Comparison of ENCODE assay signal across 10 cellular contexts in genomic region chr9:18791074-18791473, GRCh38.
DNase-seq lines count a peak whose midpoint lies in the region; ATAC-seq, FAIRE-seq and TF ChIP-seq lines count a peak whose summit lies in the region.
"Had no signal": no experiment of that assay in that cellular context is flagged by ENCODE, and none has a peak within 500 bp of the region (broad histone marks: within the 10 kb centered on the region; RNA-seq: fewer than 3 reads in every experiment).

No MANE protein-coding gene starts in this region.

- CTCF ChIA-PET in GM12878 (lab: Yijun Ruan, JAX), result interaction anchor here (0.8 to 2.1 kb wide), 10 partner anchors 13 to 674 kb away, joined by 3 to 12 read pairs (median 4); no protein-coding TSS in a partner anchor

- ATAC-seq in GM12878, result peak; percentile 85
- no peak for ATAC-seq in mucosa of descending colon

- no peaks in the 10 kb centered on the region for H3K4me1 ChIP-seq in KMS-11 (ENCODE audit: low read depth, poor library complexity, severe bottlenecking)
- H3K4me1 ChIP-seq in GM12878 (ENCODE audit: control insufficient read depth, insufficient read depth, low read length), result no peaks in the 10 kb centered on the region
- H3K4me1 ChIP-seq in mucosa of descending colon (ENCODE audit: low read depth), result no peaks in the 10 kb centered on the region

- H3K4me3 Mint-ChIP-seq in neural crest cell, result no peak overlapping the region

- H3K27me3 ChIP-seq in KMS-11 (ENCODE audit: insufficient read depth, low read depth) (no peaks in the 10 kb centered on the region), GM12878 (replicated peaks in 1 of 2; ENCODE audit: control insufficient read depth in 2 of 2, insufficient read depth in 2 of 2, low read length in 1 of 2) (no peaks in the 10 kb centered on the region)

- no peak overlapping the region for H3K27ac Mint-ChIP-seq in neural crest cell (ENCODE audit: unreplicated experiment)

- H3K4me2 ChIP-seq in KMS-11, result no peak overlapping the region
- H3K4me2 ChIP-seq in GM12878 (ENCODE audit: control insufficient read depth, insufficient read depth), result no peak overlapping the region

- in situ Hi-C loops in GM12878 (cut with MboI) (no loop called here), GM13976 (cut with MboI; ENCODE audit: low sequenced_read_pairs, unreplicated experiment) (no loop called here)

- RAD21 ChIA-PET in GM12878 (lab: Charles Lee; ENCODE audit: unreplicated experiment), result interaction anchor here (1.1 to 2.0 kb wide), 3 partner anchors 23 to 536 kb away, joined by 3 to 7 read pairs (median 3); no protein-coding TSS in a partner anchor

- H3K4me1 Mint-ChIP-seq in neural crest cell, result peaks cover 11% of the 10 kb centered on the region

- no peak overlapping the region for H3K27ac ChIP-seq in KMS-11
- H3K27ac ChIP-seq in GM12878 (ENCODE audit: control insufficient read depth, insufficient read depth), result no peak overlapping the region

- DNase-seq in GM12878 (ENCODE audit: low read depth, low spot score) (no peak), neural crest cell (ENCODE audit: low read depth, low spot score) (peak; percentile 55), SKM-1 treated with dmso at 0.1 percent for 144 hours (lab: John Stamatoyannopoulos, UW; ENCODE audit: unreplicated experiment) (no peak), mucosa of descending colon (no peak), GM13976 (ENCODE audit: low spot score) (no peak), LoVo (ENCODE audit: low spot score) (no peak)
- DNase-seq: NCI-H187 treated with DMSO at 0.1 percent for 48 hours had no signal

- H4K20me1 ChIP-seq in KMS-11 (ENCODE audit: insufficient read depth) (no peaks in the 10 kb centered on the region), GM12878 (ENCODE audit: control insufficient read depth, insufficient read depth) (no peaks in the 10 kb centered on the region)

- 32% methylated on average over 5 of the region's 5 CpGs for WGBS in GM12878 (ENCODE audit: insufficient coverage, insufficient replicate concordance, low lambda C conversion rate, missing lambda C conversion rate)

- no peak for TF ChIP-seq POLR2A in GM12878 (IDR thresholded peaks at IDR 0.05; ENCODE audit: low read depth, low read length)

- H3K27me3 Mint-ChIP-seq in neural crest cell (ENCODE audit: low read depth), result no peaks in the 10 kb centered on the region

- H2AFZ ChIP-seq in KMS-11 (ENCODE audit: low read depth) (no peak overlapping the region), GM12878 (ENCODE audit: control insufficient read depth, low read depth, low read length) (no peak overlapping the region)

- H3K36me3 Mint-ChIP-seq in neural crest cell (ENCODE audit: low read depth), result no peaks in the 10 kb centered on the region

- TF ChIP-seq EP300 in GM12878 (IDR thresholded peaks at IDR 0.05; ENCODE audit: borderline replicate concordance in 1 of 2, control insufficient read depth in 1 of 2, low read depth in 2 of 2, low read length in 2 of 2), result no peak

- intact Hi-C loops in GM12878 (cut with micrococcal nuclease; ENCODE audit: unreplicated experiment) (loop anchor here (10.0 kb wide), 2 partner anchors 234 to 536 kb away; no protein-coding TSS in a partner anchor), mucosa of descending colon (cut with DNase I, micrococcal nuclease) (no loop called here)

- BruUV-seq in GM12878 (replicated peaks; lab: Mats Ljungman, UMichigan), result no TSS peak

- POLR2A ChIA-PET in GM12878 (lab: Charles Lee), result no interaction called here

- H3K9me3 ChIP-seq in GM12878 (replicated peaks; ENCODE audit: control insufficient read depth, insufficient read depth, low read length), result no peaks in the 10 kb centered on the region
- H3K9me3 ChIP-seq in mucosa of descending colon, result no peaks in the 10 kb centered on the region

- H3K4me3 ChIP-seq in KMS-11 (IDR thresholded peaks at IDR 0.05; ENCODE audit: insufficient read depth, low read depth, low read length) (no peak overlapping the region), GM12878 (no peak overlapping the region), mucosa of descending colon (no peak overlapping the region)

- H3K79me2 ChIP-seq in KMS-11 (ENCODE audit: insufficient read depth, low read depth) (no peaks in the 10 kb centered on the region), GM12878 (ENCODE audit: control insufficient read depth, insufficient read depth, low read length) (no peaks in the 10 kb centered on the region)

- H3K36me3 ChIP-seq in KMS-11 (ENCODE audit: insufficient read depth) (no peaks in the 10 kb centered on the region), GM12878 (ENCODE audit: control insufficient read depth in 2 of 2, insufficient read depth in 2 of 2, low read length in 1 of 2) (no peaks in the 10 kb centered on the region), mucosa of descending colon (ENCODE audit: low read depth) (no peaks in the 10 kb centered on the region)

- TF ChIP-seq CTCF in GM12873 (IDR thresholded peaks at IDR 0.05; ENCODE audit: insufficient read depth, low read depth, low read length, missing control alignments) (peak; percentile 51), KMS-11 (conservative IDR thresholded peaks at IDR 0.05; ENCODE audit: low read depth, low read length) (peak; percentile 36; the same call in 1 of the 2 replicates), GM12878 (IDR thresholded peaks at IDR 0.05 in 2 of 3, conservative IDR thresholded peaks at IDR 0.05 in 1 of 3; ENCODE audit: control insufficient read depth in 2 of 3, extremely low read depth in 1 of 3, insufficient read depth in 1 of 3, low read depth in 3 of 3, low read length in 3 of 3) (peak; percentile 49 to 59 (median 55); a peak in 5 of 6 replicates), neural crest cell (conservative IDR thresholded peaks at IDR 0.05) (peak; percentile 61), mucosa of descending colon (IDR thresholded peaks at IDR 0.05) (no peak), GM13976 (IDR thresholded peaks at IDR 0.05; ENCODE audit: borderline replicate concordance, control extremely low read depth, extremely low read depth, insufficient read depth, missing control alignments) (no peak)

- no peak for FAIRE-seq in GM12878 (lab: Jason Lieb, UNC)
- FAIRE-seq: GM19239 had no signal

- peaks cover 6% of the 10 kb centered on the region for H3K9me3 Mint-ChIP-seq in neural crest cell

- SMC1A ChIA-PET in GM12878 (lab: Charles Lee; ENCODE audit: uncharacterized antibody, unreplicated experiment), result interaction anchor here (0.7 to 1.6 kb wide), 5 partner anchors 16 to 536 kb away, joined by 3 to 5 read pairs (median 3); no protein-coding TSS in a partner anchor

- H3K9ac ChIP-seq in KMS-11, result no peak overlapping the region
- no peak overlapping the region for H3K9ac ChIP-seq in GM12878 (ENCODE audit: control insufficient read depth, insufficient read depth, low read length)

- peak; percentile 66; the same call in 1 of the 2 replicates for TF ChIP-seq RAD21 in GM12878 (IDR thresholded peaks at IDR 0.05; ENCODE audit: insufficient read depth, low read depth, low read length)

TF ChIP-seq in GM12878, 131 proteins besides CTCF, POLR2A, EP300 and RAD21:
- TF ChIP-seq EGR1 (IDR thresholded peaks at IDR 0.05; ENCODE audit: borderline replicate concordance in 1 of 2, low read depth in 2 of 2, low read length in 2 of 2) (no peak), SMC3 (IDR thresholded peaks at IDR 0.05; ENCODE audit: borderline replicate concordance, low read length) (peak; percentile 63; the same call in 1 of the 2 replicates)
TF ChIP-seq in GM12878: peak in this region for 1.

Comparison
In these comparisons a context has a peak if more than half of its experiments do, and no peak if none do; other contexts are left out.
1. CTCF ChIP-seq: peak in GM12873 (single experiment), KMS-11 (single experiment), GM12878 (3 of 3) and neural crest cell (single experiment); none in mucosa of descending colon (single experiment) and GM13976 (single experiment).